ENCODE assay signal across 1 cellular context in genomic region chr22:41826001-41826400, GRCh38.
TF ChIP-seq lines count a peak whose summit lies in the region.

No MANE protein-coding gene starts in this region.

TF ChIP-seq in GM12891, 5 proteins besides CTCF, POLR2A, EP300 and RAD21:
- no peak for TF ChIP-seq POLR2AphosphoS5 (IDR thresholded peaks at IDR 0.05; ENCODE audit: low read depth, low read length)
- no peak for TF ChIP-seq POU2F2 (IDR thresholded peaks at IDR 0.05; ENCODE audit: low read depth, low read length)
- no peak for TF ChIP-seq SPI1 (IDR thresholded peaks at IDR 0.05; ENCODE audit: low read depth, low read length)
- TF ChIP-seq PAX5 (IDR thresholded peaks at IDR 0.05; ENCODE audit: insufficient read depth, low read length, severe bottlenecking), result no peak
- TF ChIP-seq TAF1 (IDR thresholded peaks at IDR 0.05; ENCODE audit: low read depth, low read length), result no peak
